In the genomic region with DNA sequence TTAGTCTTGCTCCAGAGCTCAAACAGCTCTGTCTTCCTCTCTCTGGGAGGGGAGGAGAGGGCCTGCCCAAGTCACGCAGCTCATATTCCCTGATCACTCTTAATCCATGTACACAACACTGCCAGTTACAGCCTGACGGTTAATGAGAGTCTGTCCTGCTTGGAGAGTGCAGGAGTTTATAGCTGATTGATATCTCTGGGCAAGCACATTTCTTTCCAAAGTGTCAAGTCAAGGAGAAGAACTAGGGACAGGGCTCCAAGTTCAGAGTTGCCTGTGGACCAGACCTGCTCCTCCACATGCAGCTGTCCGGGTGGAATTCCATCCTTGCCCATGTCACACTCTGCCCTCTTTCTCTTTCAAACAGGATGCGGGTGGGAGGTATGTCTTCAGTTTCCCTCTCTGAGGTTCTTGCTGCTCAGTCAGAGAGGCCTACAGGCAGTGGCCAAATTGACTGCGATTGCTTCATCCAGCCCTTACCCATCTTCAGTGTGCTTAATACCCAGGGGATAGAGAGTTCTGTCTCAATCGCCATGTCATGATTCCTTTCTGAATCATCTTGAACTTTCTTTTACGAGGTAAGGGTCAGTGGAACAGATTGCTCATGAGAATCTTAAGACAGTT, we compare ENCODE assay signal across 10 cellular contexts. TPM values are rescaled to one million over a fixed set of nuclear protein-coding genes. Genes with fewer than 3 reads are reported as not detected.
DNase-seq lines count a peak whose midpoint lies in the region; ATAC-seq and TF ChIP-seq lines count a peak whose summit lies in the region.
"Had no signal": no experiment of that assay in that cellular context is flagged by ENCODE, and none has a peak within 500 bp of the region (broad histone marks: within the 10 kb centered on the region; RNA-seq: fewer than 3 reads in every experiment).

No MANE protein-coding gene starts in this region.

- WGBS in esophagus muscularis mucosa: 66% methylated on average over 6 of the region's 7 CpGs

- TF ChIP-seq CTCF in BJ (IDR thresholded peaks at IDR 0.05; ENCODE audit: insufficient read depth, low read depth, low read length) (no peak), NB4 (IDR thresholded peaks at IDR 0.05; ENCODE audit: low read depth, low read length) (no peak), esophagus muscularis mucosa (IDR thresholded peaks at IDR 0.05) (no peak), omental fat pad (IDR thresholded peaks at IDR 0.05) (no peak)

- H3K4me3 ChIP-seq in BJ (ENCODE audit: low read depth, low read length): no peak overlapping the region
- peak overlapping the region; percentile 22 for H3K4me3 ChIP-seq in NB4 (ENCODE audit: low read depth, low read length)
- H3K4me3 ChIP-seq in esophagus muscularis mucosa: no peak overlapping the region
- H3K4me3 ChIP-seq: upper lobe of left lung had no signal

- ATAC-seq in omental fat pad (ENCODE audit: low FRiP score): peak; percentile 61
- no peak for ATAC-seq in GM21825 (IDR thresholded peaks at IDR 0.05; ENCODE audit: unreplicated experiment)
- ATAC-seq in HG03175 (IDR thresholded peaks at IDR 0.05; ENCODE audit: unreplicated experiment): no peak

- peak; percentile 100 for DNase-seq in BJ (ENCODE audit: low read depth)
- peak; percentile 98 for DNase-seq in NB4 (ENCODE audit: low read depth)
- no peak for DNase-seq in esophagus muscularis mucosa (ENCODE audit: extremely low spot score)
- DNase-seq in omental fat pad (ENCODE audit: low spot score): no peak
- DNase-seq in NCI-H128 (lab: John Stamatoyannopoulos, UW; ENCODE audit: unreplicated experiment): no peak
- no peak for DNase-seq in NCI-H774 (lab: John Stamatoyannopoulos, UW)
- DNase-seq: NCI-H2227 treated with DMSO at 0.1 percent for 48 hours, upper lobe of left lung had no signal

- no peak for TF ChIP-seq EP300 in esophagus muscularis mucosa (IDR thresholded peaks at IDR 0.05)

- H3K27me3 ChIP-seq in BJ (ENCODE audit: control insufficient read depth, insufficient read depth, low read length) (no peaks in the 10 kb centered on the region; the same call in 1 of the 2 replicates), esophagus muscularis mucosa (no peaks in the 10 kb centered on the region)
- H3K27me3 ChIP-seq: upper lobe of left lung had no signal

- H3K27ac ChIP-seq in esophagus muscularis mucosa (replicated peaks in 1 of 4): peak overlapping the region; percentile 48 to 59 (median 53)
- H3K27ac ChIP-seq: upper lobe of left lung had no signal

- H3K36me3 ChIP-seq in BJ (ENCODE audit: control insufficient read depth, insufficient read depth, low read length): no peaks in the 10 kb centered on the region
- H3K36me3 ChIP-seq in esophagus muscularis mucosa: no peaks in the 10 kb centered on the region
- H3K36me3 ChIP-seq: upper lobe of left lung had no signal

- no peak for TF ChIP-seq POLR2A in NB4 (IDR thresholded peaks at IDR 0.05; ENCODE audit: extremely low read depth, insufficient read length)
- TF ChIP-seq POLR2A in esophagus muscularis mucosa (IDR thresholded peaks at IDR 0.05; ENCODE audit: low read depth): no peak

- H3K9me3 ChIP-seq in esophagus muscularis mucosa: no peaks in the 10 kb centered on the region
- H3K9me3 ChIP-seq: upper lobe of left lung had no signal

- peaks cover 32 to 55% (median 47%) of the 10 kb centered on the region in 4 donors for H3K4me1 ChIP-seq in esophagus muscularis mucosa

- CTCF ChIA-PET in BJ (lab: Yijun Ruan, JAX): interaction anchor here (0.8 to 7.0 kb wide), 19 partner anchors 13 to 323 kb away, joined by 3 to 84 read pairs (median 7); no protein-coding TSS in a partner anchor

- intact Hi-C loops in esophagus muscularis mucosa (cut with DNase I): loop anchor here (2.0 to 5.0 kb wide), 2 partner anchors 80 to 137 kb away; partner anchors contain the start of gene COL15A1

- POLR2A ChIA-PET in BJ (lab: Charles Lee): interaction anchor here (1.1 kb wide), 1 partner anchor 122 kb away, joined by 3 read pairs; no protein-coding TSS in a partner anchor

RNA-seq across cellular contexts. Expression of gene GALNT12, which starts 54.5 kb away (rescaled TPM):
- 4.2 and 4.8 TPM in 2 replicates for polyA plus RNA-seq in BJ (2011; rRNA removed)
- polyA minus RNA-seq in BJ (2011; rRNA and poly(A)+ RNA removed): 1.3 and 3.1 TPM in 2 replicates
- 10 to 100 TPM; 12.4 to 22.4 (median 16.2) TPM for total RNA-seq in esophagus muscularis mucosa
- total RNA-seq in omental fat pad: 1 to 10 TPM; 1.6 to 6.6 (median 4.5) TPM

Comparison
In these comparisons a context has a peak if more than half of its experiments do, and no peak if none do; other contexts are left out.
1. DNase-seq: peak in BJ (single experiment) and NB4 (single experiment); none in esophagus muscularis mucosa (single experiment), omental fat pad (single experiment), NCI-H128 (single experiment) and NCI-H774 (single experiment).